2 cellular contexts compared by ENCODE assay signal in the genomic region with DNA sequence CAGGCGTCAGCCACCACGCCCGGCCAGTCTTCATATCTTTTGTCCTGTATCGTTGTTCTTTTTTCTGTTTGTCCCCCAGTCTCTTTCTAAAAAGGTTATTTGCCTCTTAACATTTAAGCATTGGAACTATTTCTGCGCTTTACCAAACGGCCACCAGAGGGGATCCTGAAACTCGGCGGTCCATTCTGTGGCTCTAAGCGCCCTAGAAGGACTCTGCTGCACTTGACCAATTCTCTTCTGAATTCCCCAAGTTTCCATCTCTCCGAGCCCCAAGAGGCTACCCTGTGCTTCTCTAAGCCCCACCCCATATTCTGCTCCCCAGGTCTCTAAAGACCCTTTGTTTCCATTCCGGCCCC.
TF ChIP-seq lines count a peak whose summit lies in the region.

No MANE protein-coding gene starts in this region.

TF ChIP-seq in SK-N-SH, 30 proteins besides CTCF, POLR2A, EP300 and RAD21 (continued from another document):
- TF ChIP-seq, protein P1, sequence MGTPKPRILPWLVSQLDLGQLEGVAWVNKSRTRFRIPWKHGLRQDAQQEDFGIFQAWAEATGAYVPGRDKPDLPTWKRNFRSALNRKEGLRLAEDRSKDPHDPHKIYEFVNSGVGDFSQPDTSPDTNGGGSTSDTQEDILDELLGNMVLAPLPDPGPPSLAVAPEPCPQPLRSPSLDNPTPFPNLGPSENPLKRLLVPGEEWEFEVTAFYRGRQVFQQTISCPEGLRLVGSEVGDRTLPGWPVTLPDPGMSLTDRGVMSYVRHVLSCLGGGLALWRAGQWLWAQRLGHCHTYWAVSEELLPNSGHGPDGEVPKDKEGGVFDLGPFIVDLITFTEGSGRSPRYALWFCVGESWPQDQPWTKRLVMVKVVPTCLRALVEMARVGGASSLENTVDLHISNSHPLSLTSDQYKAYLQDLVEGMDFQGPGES (IDR thresholded peaks at IDR 0.05; ENCODE audit: low read depth, low read length) = no peak
- no peak for TF ChIP-seq NRF1 (IDR thresholded peaks at IDR 0.05; ENCODE audit: low read depth, low read length)

TF ChIP-seq in SK-N-SH treated with all-trans-retinoic acid at 6 μM for 48 hours, 23 proteins besides CTCF, POLR2A, EP300 and RAD21 (continued from another document):
- TF ChIP-seq, protein P2, sequence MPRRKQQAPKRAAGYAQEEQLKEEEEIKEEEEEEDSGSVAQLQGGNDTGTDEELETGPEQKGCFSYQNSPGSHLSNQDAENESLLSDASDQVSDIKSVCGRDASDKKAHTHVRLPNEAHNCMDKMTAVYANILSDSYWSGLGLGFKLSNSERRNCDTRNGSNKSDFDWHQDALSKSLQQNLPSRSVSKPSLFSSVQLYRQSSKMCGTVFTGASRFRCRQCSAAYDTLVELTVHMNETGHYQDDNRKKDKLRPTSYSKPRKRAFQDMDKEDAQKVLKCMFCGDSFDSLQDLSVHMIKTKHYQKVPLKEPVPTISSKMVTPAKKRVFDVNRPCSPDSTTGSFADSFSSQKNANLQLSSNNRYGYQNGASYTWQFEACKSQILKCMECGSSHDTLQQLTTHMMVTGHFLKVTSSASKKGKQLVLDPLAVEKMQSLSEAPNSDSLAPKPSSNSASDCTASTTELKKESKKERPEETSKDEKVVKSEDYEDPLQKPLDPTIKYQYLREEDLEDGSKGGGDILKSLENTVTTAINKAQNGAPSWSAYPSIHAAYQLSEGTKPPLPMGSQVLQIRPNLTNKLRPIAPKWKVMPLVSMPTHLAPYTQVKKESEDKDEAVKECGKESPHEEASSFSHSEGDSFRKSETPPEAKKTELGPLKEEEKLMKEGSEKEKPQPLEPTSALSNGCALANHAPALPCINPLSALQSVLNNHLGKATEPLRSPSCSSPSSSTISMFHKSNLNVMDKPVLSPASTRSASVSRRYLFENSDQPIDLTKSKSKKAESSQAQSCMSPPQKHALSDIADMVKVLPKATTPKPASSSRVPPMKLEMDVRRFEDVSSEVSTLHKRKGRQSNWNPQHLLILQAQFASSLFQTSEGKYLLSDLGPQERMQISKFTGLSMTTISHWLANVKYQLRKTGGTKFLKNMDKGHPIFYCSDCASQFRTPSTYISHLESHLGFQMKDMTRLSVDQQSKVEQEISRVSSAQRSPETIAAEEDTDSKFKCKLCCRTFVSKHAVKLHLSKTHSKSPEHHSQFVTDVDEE (CRISPR knock-in tag; IDR thresholded peaks at IDR 0.05) = no peak
- no peak for TF ChIP-seq RARB (CRISPR knock-in tag; IDR thresholded peaks at IDR 0.05)
- TF ChIP-seq ZNF70 (CRISPR knock-in tag; IDR thresholded peaks at IDR 0.05) = no peak
- TF ChIP-seq ZFP3 (CRISPR knock-in tag; IDR thresholded peaks at IDR 0.05) = no peak
- TF ChIP-seq BACH2 (CRISPR knock-in tag; IDR thresholded peaks at IDR 0.05; ENCODE audit: borderline replicate concordance) = no peak
- no peak for TF ChIP-seq ZNF565 (CRISPR knock-in tag; conservative IDR thresholded peaks at IDR 0.05; ENCODE audit: low read depth)
- TF ChIP-seq, protein P3, sequence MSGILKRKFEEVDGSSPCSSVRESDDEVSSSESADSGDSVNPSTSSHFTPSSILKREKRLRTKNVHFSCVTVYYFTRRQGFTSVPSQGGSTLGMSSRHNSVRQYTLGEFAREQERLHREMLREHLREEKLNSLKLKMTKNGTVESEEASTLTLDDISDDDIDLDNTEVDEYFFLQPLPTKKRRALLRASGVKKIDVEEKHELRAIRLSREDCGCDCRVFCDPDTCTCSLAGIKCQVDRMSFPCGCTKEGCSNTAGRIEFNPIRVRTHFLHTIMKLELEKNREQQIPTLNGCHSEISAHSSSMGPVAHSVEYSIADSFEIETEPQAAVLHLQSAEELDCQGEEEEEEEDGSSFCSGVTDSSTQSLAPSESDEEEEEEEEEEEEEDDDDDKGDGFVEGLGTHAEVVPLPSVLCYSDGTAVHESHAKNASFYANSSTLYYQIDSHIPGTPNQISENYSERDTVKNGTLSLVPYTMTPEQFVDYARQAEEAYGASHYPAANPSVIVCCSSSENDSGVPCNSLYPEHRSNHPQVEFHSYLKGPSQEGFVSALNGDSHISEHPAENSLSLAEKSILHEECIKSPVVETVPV (CRISPR knock-in tag; IDR thresholded peaks at IDR 0.05) = no peak
